15 cellular contexts compared by ENCODE assay signal in genomic region chr10:131000244-131000643, GRCh38.
DNase-seq lines count a peak whose midpoint lies in the region; FAIRE-seq and TF ChIP-seq lines count a peak whose summit lies in the region.
"Had no signal": no experiment of that assay in that cellular context is flagged by ENCODE, and none has a peak within 500 bp of the region (broad histone marks: within the 10 kb centered on the region; RNA-seq: fewer than 3 reads in every experiment).

No MANE protein-coding gene starts in this region.

- H3K9ac ChIP-seq in BLaER1 treated with 17β-estradiol and CSF1 and Interleukin-3, amounts not matched to agents 10 nM and 100 nM: no peak overlapping the region
- H3K9ac ChIP-seq in Karpas-422 (ENCODE audit: low read length): peak overlapping the region; percentile 54

- no peaks in the 10 kb centered on the region for H3K79me2 ChIP-seq in Karpas-422 (ENCODE audit: low read length)

- H3K4me1 ChIP-seq in BLaER1 treated with 17β-estradiol and CSF1 and Interleukin-3, amounts not matched to agents 10 nM and 100 nM: peaks cover 46 to 71% (median 60%) of the 10 kb centered on the region in 10 experiments
- H3K4me1 ChIP-seq in Karpas-422 (ENCODE audit: low read length) (peaks cover 84% of the 10 kb centered on the region), SJCRH30 (no peaks in the 10 kb centered on the region)

- FAIRE-seq in frontal cortex (lab: Jason Lieb, UNC) (no peak), D721Med (lab: Jason Lieb, UNC) (no peak)
- FAIRE-seq: GM12891, GM18507, H54 had no signal

- peak overlapping the region; percentile 38 to 78 (median 61); a peak in 21 of 22 replicates for H3K4me2 ChIP-seq in BLaER1 treated with 17β-estradiol and CSF1 and Interleukin-3, amounts not matched to agents 10 nM and 100 nM
- H3K4me2 ChIP-seq in Karpas-422 (ENCODE audit: low read depth, low read length, poor library complexity, severe bottlenecking): peak overlapping the region; percentile 76
- H3K4me2 ChIP-seq: GM23338 had no signal

- peak; percentile 61 for DNase-seq in Karpas-422
- peak; percentile 10 for DNase-seq in islet precursor cell
- DNase-seq in frontal cortex (ENCODE audit: low spot score in 2 of 2): no peak
- no peak for DNase-seq in SJCRH30
- no peak for DNase-seq in D721Med (ENCODE audit: insufficient read length, low spot score)
- DNase-seq: CD8-positive, alpha-beta memory T cell; DMS53; DMS79 treated with DMSO at 0.1 percent for 48 hours; GF-D8; HCEC 1CT had no signal

- no peak overlapping the region for H3K27ac ChIP-seq in BLaER1 treated with 17β-estradiol and CSF1 and Interleukin-3, amounts not matched to agents 10 nM and 100 nM
- H3K27ac ChIP-seq in Karpas-422 (ENCODE audit: low read length): peak overlapping the region; percentile 99
- H3K27ac ChIP-seq in SJCRH30: no peak overlapping the region

- no peaks in the 10 kb centered on the region for H3K36me3 ChIP-seq in BLaER1 treated with 17β-estradiol and CSF1 and Interleukin-3, amounts not matched to agents 10 nM and 100 nM
- H3K36me3 ChIP-seq in Karpas-422 (ENCODE audit: insufficient read depth, low read length) (no peaks in the 10 kb centered on the region; the same call in 1 of the 2 replicates), SJCRH30 (no peaks in the 10 kb centered on the region)

- H2AFZ ChIP-seq in Karpas-422 (ENCODE audit: low read length): no peak overlapping the region; the same call in 1 of the 2 replicates
- H2AFZ ChIP-seq: GM23338 had no signal

- peaks cover 0 to 13% (median 0%) of the 10 kb centered on the region in 11 experiments; a peak in 7 of 22 replicates for H4K20me1 ChIP-seq in BLaER1 treated with 17β-estradiol and CSF1 and Interleukin-3, amounts not matched to agents 10 nM and 100 nM
- no peaks in the 10 kb centered on the region for H4K20me1 ChIP-seq in Karpas-422 (ENCODE audit: insufficient read depth, low read depth, low read length)

- no peak for TF ChIP-seq CTCF in D721Med (IDR thresholded peaks at IDR 0.05; ENCODE audit: insufficient read depth, missing control alignments)

- H3K27me3 ChIP-seq in BLaER1 treated with 17β-estradiol and CSF1 and Interleukin-3, amounts not matched to agents 10 nM and 100 nM: peaks cover 0 to 38% (median 16%) of the 10 kb centered on the region in 11 experiments; a peak in 18 of 22 replicates
- H3K27me3 ChIP-seq in Karpas-422 (ENCODE audit: low read length) (peaks cover 8% of the 10 kb centered on the region; the same call in 1 of the 2 replicates), SJCRH30 (no peaks in the 10 kb centered on the region)

- no peak overlapping the region for H3K4me3 ChIP-seq in BLaER1 treated with 17β-estradiol and CSF1 and Interleukin-3, amounts not matched to agents 10 nM and 100 nM
- peak overlapping the region; percentile 29 for H3K4me3 ChIP-seq in Karpas-422 (ENCODE audit: low read length)
- H3K4me3 ChIP-seq in SJCRH30: no peak overlapping the region
- H3K4me3 ChIP-seq: GM23338 had no signal

- no peaks in the 10 kb centered on the region for H3K9me2 ChIP-seq in Karpas-422 (replicated peaks; ENCODE audit: insufficient read depth, low read length)

- peaks cover 0 to 13% (median 8%) of the 10 kb centered on the region in 11 experiments; a peak in 11 of 22 replicates for H3K9me3 ChIP-seq in BLaER1 treated with 17β-estradiol and CSF1 and Interleukin-3, amounts not matched to agents 10 nM and 100 nM (replicated peaks in 1 of 11)
- H3K9me3 ChIP-seq in Karpas-422 (ENCODE audit: low read length) (peaks cover 8% of the 10 kb centered on the region; the same call in 1 of the 2 replicates), SJCRH30 (replicated peaks) (no peaks in the 10 kb centered on the region)

Comparison
In these comparisons a context has a peak if more than half of its experiments do, and no peak if none do; other contexts are left out.
1. DNase-seq: peak in Karpas-422 (single experiment) and islet precursor cell (single experiment); none in frontal cortex (0 of 2), SJCRH30 (0 of 2) and D721Med (single experiment).